In the genomic region with DNA sequence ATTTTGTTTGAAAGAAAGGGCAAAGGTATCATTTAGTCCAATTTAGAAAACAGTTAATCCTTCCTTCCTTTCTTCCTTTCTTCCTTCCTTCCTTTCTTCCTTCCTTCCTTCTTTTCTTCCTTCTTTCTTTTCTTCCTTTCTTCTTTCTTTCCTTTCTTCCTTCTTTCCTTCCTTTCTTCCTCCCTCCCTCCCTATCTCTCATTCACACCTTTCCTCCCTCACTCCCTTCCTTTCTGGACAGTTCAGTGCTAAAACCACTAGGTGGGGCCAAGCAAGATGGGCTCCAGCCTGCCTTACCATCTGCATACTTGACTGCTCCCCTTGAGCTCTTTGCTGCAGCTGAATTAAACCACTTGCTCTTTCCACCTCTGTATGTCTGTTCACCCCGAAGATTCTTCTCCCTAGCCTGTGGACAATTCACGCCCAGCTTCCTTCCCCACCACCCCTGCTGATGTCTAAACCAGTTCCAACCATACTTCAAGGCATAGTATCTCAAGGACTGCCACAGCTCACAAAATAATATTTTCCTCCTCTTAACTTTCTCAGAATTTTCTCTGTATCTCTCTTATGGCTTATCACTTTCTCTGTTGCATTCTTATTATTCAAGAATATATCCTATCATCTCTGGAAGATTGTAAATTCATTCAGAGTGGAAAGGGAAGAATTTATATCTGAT, we compare ENCODE assay signal across 8 cellular contexts.
DNase-seq lines count a peak whose midpoint lies in the region; ATAC-seq and TF ChIP-seq lines count a peak whose summit lies in the region.

No MANE protein-coding gene starts in this region.

- ATAC-seq in HG02678 (IDR thresholded peaks at IDR 0.05; ENCODE audit: unreplicated experiment) (no peak), HG02840 (IDR thresholded peaks at IDR 0.05; ENCODE audit: low FRiP score, unreplicated experiment) (no peak)

- TF ChIP-seq CTCF in GM12875 (IDR thresholded peaks at IDR 0.05; ENCODE audit: borderline replicate concordance, insufficient read depth, low read depth, low read length), result peak; percentile 67
- TF ChIP-seq CTCF in astrocyte of the spinal cord (IDR thresholded peaks at IDR 0.05; ENCODE audit: low read depth, low read length), result peak; percentile 63
- peak; percentile 65 for TF ChIP-seq CTCF in progenitor cell of endocrine pancreas (IDR thresholded peaks at IDR 0.05; ENCODE audit: unreplicated experiment)

- in situ Hi-C loops in astrocyte of the spinal cord (cut with HindIII; ENCODE audit: low sequenced_read_pairs), result no loop called here

- TF ChIP-seq RAD21 in Ishikawa (IDR thresholded peaks at IDR 0.05; ENCODE audit: low read depth), result peak; percentile 56

- no peak overlapping the region for H3K4me3 Mint-ChIP-seq in progenitor cell of endocrine pancreas (ENCODE audit: low read depth)

- peak; percentile 18 for DNase-seq in A172 (ENCODE audit: low spot score)
- no peak for DNase-seq in astrocyte of the spinal cord (ENCODE audit: low read depth, low spot score)
- no peak for DNase-seq in progenitor cell of endocrine pancreas (ENCODE audit: low spot score, unreplicated experiment)
- no peak for DNase-seq in occipital lobe (lab: John Stamatoyannopoulos, UW)

- TF ChIP-seq EP300 in Ishikawa (IDR thresholded peaks at IDR 0.05; ENCODE audit: borderline replicate concordance), result no peak

- no peaks in the 10 kb centered on the region for H3K36me3 Mint-ChIP-seq in progenitor cell of endocrine pancreas (ENCODE audit: insufficient read depth)

- H3K4me1 Mint-ChIP-seq in progenitor cell of endocrine pancreas (ENCODE audit: low read depth), result no peaks in the 10 kb centered on the region

- H3K27ac Mint-ChIP-seq in progenitor cell of endocrine pancreas, result no peak overlapping the region

- H3K27me3 Mint-ChIP-seq in progenitor cell of endocrine pancreas, result no peaks in the 10 kb centered on the region

- no peaks in the 10 kb centered on the region for H3K9me3 Mint-ChIP-seq in progenitor cell of endocrine pancreas (ENCODE audit: low read depth)

- H3K4me3 ChIP-seq in GM12875 (ENCODE audit: low read depth, low read length), result no peak overlapping the region
- no peak overlapping the region for H3K4me3 ChIP-seq in astrocyte of the spinal cord (ENCODE audit: low read depth, low read length)

TF ChIP-seq in Ishikawa, 13 proteins besides CTCF, POLR2A, EP300 and RAD21:
- TF ChIP-seq, protein P1, sequence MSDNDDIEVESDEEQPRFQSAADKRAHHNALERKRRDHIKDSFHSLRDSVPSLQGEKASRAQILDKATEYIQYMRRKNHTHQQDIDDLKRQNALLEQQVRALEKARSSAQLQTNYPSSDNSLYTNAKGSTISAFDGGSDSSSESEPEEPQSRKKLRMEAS (IDR thresholded peaks at IDR 0.05), result no peak
- TF ChIP-seq CREB1 (IDR thresholded peaks at IDR 0.05; ENCODE audit: low read depth), result no peak
- TF ChIP-seq, protein P2, sequence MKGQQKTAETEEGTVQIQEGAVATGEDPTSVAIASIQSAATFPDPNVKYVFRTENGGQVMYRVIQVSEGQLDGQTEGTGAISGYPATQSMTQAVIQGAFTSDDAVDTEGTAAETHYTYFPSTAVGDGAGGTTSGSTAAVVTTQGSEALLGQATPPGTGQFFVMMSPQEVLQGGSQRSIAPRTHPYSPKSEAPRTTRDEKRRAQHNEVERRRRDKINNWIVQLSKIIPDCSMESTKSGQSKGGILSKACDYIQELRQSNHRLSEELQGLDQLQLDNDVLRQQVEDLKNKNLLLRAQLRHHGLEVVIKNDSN (IDR thresholded peaks at IDR 0.05), result no peak
- no peak for TF ChIP-seq CEBPB (IDR thresholded peaks at IDR 0.05)
- no peak for TF ChIP-seq TEAD4 (IDR thresholded peaks at IDR 0.05)
- no peak for TF ChIP-seq ZBTB7A (IDR thresholded peaks at IDR 0.05; ENCODE audit: low read depth)
- TF ChIP-seq NFIC (IDR thresholded peaks at IDR 0.05), result no peak
- no peak for TF ChIP-seq FOXM1 (IDR thresholded peaks at IDR 0.05; ENCODE audit: borderline replicate concordance, low read depth)
- TF ChIP-seq TCF12 (IDR thresholded peaks at IDR 0.05; ENCODE audit: low read depth), result no peak
- TF ChIP-seq YY1 (IDR thresholded peaks at IDR 0.05; ENCODE audit: low read depth), result no peak
- no peak for TF ChIP-seq EGR1 (IDR thresholded peaks at IDR 0.05)
- TF ChIP-seq, protein P3, sequence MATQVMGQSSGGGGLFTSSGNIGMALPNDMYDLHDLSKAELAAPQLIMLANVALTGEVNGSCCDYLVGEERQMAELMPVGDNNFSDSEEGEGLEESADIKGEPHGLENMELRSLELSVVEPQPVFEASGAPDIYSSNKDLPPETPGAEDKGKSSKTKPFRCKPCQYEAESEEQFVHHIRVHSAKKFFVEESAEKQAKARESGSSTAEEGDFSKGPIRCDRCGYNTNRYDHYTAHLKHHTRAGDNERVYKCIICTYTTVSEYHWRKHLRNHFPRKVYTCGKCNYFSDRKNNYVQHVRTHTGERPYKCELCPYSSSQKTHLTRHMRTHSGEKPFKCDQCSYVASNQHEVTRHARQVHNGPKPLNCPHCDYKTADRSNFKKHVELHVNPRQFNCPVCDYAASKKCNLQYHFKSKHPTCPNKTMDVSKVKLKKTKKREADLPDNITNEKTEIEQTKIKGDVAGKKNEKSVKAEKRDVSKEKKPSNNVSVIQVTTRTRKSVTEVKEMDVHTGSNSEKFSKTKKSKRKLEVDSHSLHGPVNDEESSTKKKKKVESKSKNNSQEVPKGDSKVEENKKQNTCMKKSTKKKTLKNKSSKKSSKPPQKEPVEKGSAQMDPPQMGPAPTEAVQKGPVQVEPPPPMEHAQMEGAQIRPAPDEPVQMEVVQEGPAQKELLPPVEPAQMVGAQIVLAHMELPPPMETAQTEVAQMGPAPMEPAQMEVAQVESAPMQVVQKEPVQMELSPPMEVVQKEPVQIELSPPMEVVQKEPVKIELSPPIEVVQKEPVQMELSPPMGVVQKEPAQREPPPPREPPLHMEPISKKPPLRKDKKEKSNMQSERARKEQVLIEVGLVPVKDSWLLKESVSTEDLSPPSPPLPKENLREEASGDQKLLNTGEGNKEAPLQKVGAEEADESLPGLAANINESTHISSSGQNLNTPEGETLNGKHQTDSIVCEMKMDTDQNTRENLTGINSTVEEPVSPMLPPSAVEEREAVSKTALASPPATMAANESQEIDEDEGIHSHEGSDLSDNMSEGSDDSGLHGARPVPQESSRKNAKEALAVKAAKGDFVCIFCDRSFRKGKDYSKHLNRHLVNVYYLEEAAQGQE (IDR thresholded peaks at IDR 0.05; ENCODE audit: low read depth), result no peak
- no peak for TF ChIP-seq TAF1 (IDR thresholded peaks at IDR 0.05; ENCODE audit: low read depth)
